Comparison of ENCODE assay signal across 9 cellular contexts in the genomic region with DNA sequence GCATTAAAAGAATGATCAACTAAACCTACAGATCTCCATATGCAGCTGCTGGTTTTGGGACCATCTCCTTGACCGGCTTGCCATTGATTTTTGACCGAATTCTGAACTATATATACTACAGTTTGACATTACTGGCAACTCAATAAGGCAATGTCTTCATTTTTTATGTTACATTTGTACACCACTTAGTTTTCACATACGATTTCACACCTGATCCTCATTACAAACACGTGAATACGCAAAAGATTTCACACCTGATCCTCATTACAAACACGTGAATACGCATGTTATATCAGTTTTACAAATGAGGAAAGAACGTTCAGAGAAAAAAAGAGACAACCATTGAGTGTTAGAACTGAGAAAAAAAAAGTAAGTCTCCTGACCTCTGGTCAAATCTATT. TPM values are rescaled to one million over a fixed set of nuclear protein-coding genes. Genes with fewer than 3 reads are reported as not detected.
DNase-seq lines count a peak whose midpoint lies in the region; ATAC-seq and TF ChIP-seq lines count a peak whose summit lies in the region.
"Had no signal": no experiment of that assay in that cellular context is flagged by ENCODE, and none has a peak within 500 bp of the region (broad histone marks: within the 10 kb centered on the region; RNA-seq: fewer than 3 reads in every experiment).

No MANE protein-coding gene starts in this region.

- DNase-seq in BE2C (no peak), adipocyte (ENCODE audit: low read depth) (no peak), head of caudate nucleus (no peak), SHP77 (lab: John Stamatoyannopoulos, UW) (no peak)
- DNase-seq: NCI-H524 had no signal

- H3K27me3 ChIP-seq in BE2C, result no peaks in the 10 kb centered on the region
- H3K27me3 ChIP-seq in adipocyte (replicated peaks; ENCODE audit: control insufficient read depth, insufficient read depth, low read length), result no peaks in the 10 kb centered on the region

- no peaks in the 10 kb centered on the region for H3K9me3 ChIP-seq in BE2C
- no peaks in the 10 kb centered on the region for H3K9me3 ChIP-seq in HEK293 (ENCODE audit: control insufficient read depth, insufficient read depth, low read depth, low read length)
- H3K9me3 ChIP-seq in adipocyte (ENCODE audit: control insufficient read depth, low read length), result no peaks in the 10 kb centered on the region
- H3K9me3 ChIP-seq in mesodermal cell (ENCODE audit: control insufficient read depth, low read length), result no peaks in the 10 kb centered on the region

- H3K27ac ChIP-seq in HEK293 (ENCODE audit: extremely low read depth, low read depth, low read length) (no peak overlapping the region), mesodermal cell (ENCODE audit: low read depth, low read length, severe bottlenecking) (no peak overlapping the region)

- ATAC-seq in HG03175 (IDR thresholded peaks at IDR 0.05; ENCODE audit: unreplicated experiment), result no peak
- no peak for ATAC-seq in HG03442 (IDR thresholded peaks at IDR 0.05; ENCODE audit: unreplicated experiment)

- intact Hi-C loops in head of caudate nucleus (cut with DNase I), result loop anchor here (5.0 to 10.0 kb wide), 6 partner anchors 97 to 763 kb away; a partner anchor contains a TSS

- CTCF ChIA-PET in HEK293 (lab: Yijun Ruan, JAX), result interaction anchor here (0.7 kb wide), 1 partner anchor 918 kb away, joined by 7 read pairs; no protein-coding TSS in a partner anchor

- POLR2A ChIA-PET in HEK293 (lab: Yijun Ruan, JAX), result no interaction called here

- WGBS in mesodermal cell (ENCODE audit: insufficient coverage in 2 of 2), 2 experiments, result 92 to 100% methylated on average over 3 to 4 of the region's 8 CpGs

- peak overlapping the region; percentile 89 for H3K9ac ChIP-seq in adipocyte (ENCODE audit: low read length)

- TF ChIP-seq CTCF in BE2C (IDR thresholded peaks at IDR 0.05; ENCODE audit: low read depth, low read length) (no peak), HEK293 (tag by site-specific recombination; IDR thresholded peaks at IDR 0.05) (no peak)

- H3K36me3 ChIP-seq in BE2C (no peaks in the 10 kb centered on the region; the same call in 1 of the 2 replicates), HEK293 (ENCODE audit: control insufficient read depth in 2 of 2, insufficient read depth in 1 of 2, low read length in 2 of 2) (peaks cover under 1 to 18% of the 10 kb centered on the region in 2 experiments; a peak in 1 of 3 replicates), adipocyte (ENCODE audit: control insufficient read depth, insufficient read depth, low read length, severe bottlenecking) (peaks cover under 1% of the 10 kb centered on the region), mesodermal cell (ENCODE audit: control insufficient read depth, insufficient read depth, low read length) (peaks cover 2% of the 10 kb centered on the region)

- H3K4me1 ChIP-seq in BE2C (no peaks in the 10 kb centered on the region; the same call in 1 of the 2 replicates), HEK293 (ENCODE audit: control insufficient read depth, insufficient read depth, low read length) (peaks cover 3% of the 10 kb centered on the region; the same call in 1 of the 2 replicates), adipocyte (ENCODE audit: control insufficient read depth, insufficient read depth, low read length) (peaks cover 22% of the 10 kb centered on the region), mesodermal cell (ENCODE audit: control insufficient read depth, insufficient read depth, low read length, poor library complexity, severe bottlenecking) (no peaks in the 10 kb centered on the region)

- H3K4me3 ChIP-seq in BE2C (ENCODE audit: low read depth, low read length) (peak overlapping the region; percentile 93), HEK293 (ENCODE audit: low read depth, low read length) (peak overlapping the region; percentile 91), adipocyte (ENCODE audit: low read length) (peak overlapping the region; percentile 93), mesodermal cell (ENCODE audit: extremely low read depth, insufficient read depth, low read length, poor library complexity, severe bottlenecking) (peak overlapping the region; percentile 86)

TF ChIP-seq in HEK293, 187 proteins besides CTCF, POLR2A, EP300 and RAD21 (continues in another document):
- no peak for TF ChIP-seq ZNF10 (tag by site-specific recombination; IDR thresholded peaks at IDR 0.05)
- TF ChIP-seq ZNF791 (tag by site-specific recombination; IDR thresholded peaks at IDR 0.05), result no peak
- TF ChIP-seq, protein P1, sequence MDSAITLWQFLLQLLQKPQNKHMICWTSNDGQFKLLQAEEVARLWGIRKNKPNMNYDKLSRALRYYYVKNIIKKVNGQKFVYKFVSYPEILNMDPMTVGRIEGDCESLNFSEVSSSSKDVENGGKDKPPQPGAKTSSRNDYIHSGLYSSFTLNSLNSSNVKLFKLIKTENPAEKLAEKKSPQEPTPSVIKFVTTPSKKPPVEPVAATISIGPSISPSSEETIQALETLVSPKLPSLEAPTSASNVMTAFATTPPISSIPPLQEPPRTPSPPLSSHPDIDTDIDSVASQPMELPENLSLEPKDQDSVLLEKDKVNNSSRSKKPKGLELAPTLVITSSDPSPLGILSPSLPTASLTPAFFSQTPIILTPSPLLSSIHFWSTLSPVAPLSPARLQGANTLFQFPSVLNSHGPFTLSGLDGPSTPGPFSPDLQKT (IDR thresholded peaks at IDR 0.05; ENCODE audit: borderline replicate concordance, low read depth, low read length), result no peak
- TF ChIP-seq ZNF157 (tag by site-specific recombination; IDR thresholded peaks at IDR 0.05), result no peak
- no peak for TF ChIP-seq KLF7 (tag by site-specific recombination; IDR thresholded peaks at IDR 0.05; ENCODE audit: borderline replicate concordance)
- TF ChIP-seq ZSCAN23 (tag by site-specific recombination; IDR thresholded peaks at IDR 0.05), result no peak
- TF ChIP-seq ZNF701 (tag by site-specific recombination; IDR thresholded peaks at IDR 0.05), result no peak
- TF ChIP-seq, protein P2, sequence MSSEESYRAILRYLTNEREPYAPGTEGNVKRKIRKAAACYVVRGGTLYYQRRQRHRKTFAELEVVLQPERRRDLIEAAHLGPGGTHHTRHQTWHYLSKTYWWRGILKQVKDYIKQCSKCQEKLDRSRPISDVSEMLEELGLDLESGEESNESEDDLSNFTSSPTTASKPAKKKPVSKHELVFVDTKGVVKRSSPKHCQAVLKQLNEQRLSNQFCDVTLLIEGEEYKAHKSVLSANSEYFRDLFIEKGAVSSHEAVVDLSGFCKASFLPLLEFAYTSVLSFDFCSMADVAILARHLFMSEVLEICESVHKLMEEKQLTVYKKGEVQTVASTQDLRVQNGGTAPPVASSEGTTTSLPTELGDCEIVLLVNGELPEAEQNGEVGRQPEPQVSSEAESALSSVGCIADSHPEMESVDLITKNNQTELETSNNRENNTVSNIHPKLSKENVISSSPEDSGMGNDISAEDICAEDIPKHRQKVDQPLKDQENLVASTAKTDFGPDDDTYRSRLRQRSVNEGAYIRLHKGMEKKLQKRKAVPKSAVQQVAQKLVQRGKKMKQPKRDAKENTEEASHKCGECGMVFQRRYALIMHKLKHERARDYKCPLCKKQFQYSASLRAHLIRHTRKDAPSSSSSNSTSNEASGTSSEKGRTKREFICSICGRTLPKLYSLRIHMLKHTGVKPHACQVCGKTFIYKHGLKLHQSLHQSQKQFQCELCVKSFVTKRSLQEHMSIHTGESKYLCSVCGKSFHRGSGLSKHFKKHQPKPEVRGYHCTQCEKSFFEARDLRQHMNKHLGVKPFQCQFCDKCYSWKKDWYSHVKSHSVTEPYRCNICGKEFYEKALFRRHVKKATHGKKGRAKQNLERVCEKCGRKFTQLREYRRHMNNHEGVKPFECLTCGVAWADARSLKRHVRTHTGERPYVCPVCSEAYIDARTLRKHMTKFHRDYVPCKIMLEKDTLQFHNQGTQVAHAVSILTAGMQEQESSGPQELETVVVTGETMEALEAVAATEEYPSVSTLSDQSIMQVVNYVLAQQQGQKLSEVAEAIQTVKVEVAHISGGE (tag by site-specific recombination; conservative IDR thresholded peaks at IDR 0.05; ENCODE audit: low read depth), result no peak
- no peak for TF ChIP-seq ZNF747 (tag by site-specific recombination; IDR thresholded peaks at IDR 0.05)
- TF ChIP-seq, protein P3, sequence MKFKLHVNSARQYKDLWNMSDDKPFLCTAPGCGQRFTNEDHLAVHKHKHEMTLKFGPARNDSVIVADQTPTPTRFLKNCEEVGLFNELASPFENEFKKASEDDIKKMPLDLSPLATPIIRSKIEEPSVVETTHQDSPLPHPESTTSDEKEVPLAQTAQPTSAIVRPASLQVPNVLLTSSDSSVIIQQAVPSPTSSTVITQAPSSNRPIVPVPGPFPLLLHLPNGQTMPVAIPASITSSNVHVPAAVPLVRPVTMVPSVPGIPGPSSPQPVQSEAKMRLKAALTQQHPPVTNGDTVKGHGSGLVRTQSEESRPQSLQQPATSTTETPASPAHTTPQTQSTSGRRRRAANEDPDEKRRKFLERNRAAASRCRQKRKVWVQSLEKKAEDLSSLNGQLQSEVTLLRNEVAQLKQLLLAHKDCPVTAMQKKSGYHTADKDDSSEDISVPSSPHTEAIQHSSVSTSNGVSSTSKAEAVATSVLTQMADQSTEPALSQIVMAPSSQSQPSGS (tag by site-specific recombination; IDR thresholded peaks at IDR 0.05; ENCODE audit: low read depth), result no peak
- TF ChIP-seq ZNF350 (tag by site-specific recombination; IDR thresholded peaks at IDR 0.05), result no peak

RNA-seq across cellular contexts. Expression of a gene that starts 1.1 kb away (rescaled TPM):
- polyA plus RNA-seq in BE2C (2012; ENCODE audit: insufficient read depth, insufficient read length, low read depth), result 3.3 TPM
- 5.9 TPM for polyA plus RNA-seq in mesodermal cell (2013, experiment 1 of 2)
- 7.0 TPM for polyA plus RNA-seq in mesodermal cell (2013, experiment 2 of 2)

RNA-seq across cellular contexts. Expression of a gene that starts 1.3 kb away (rescaled TPM):
- 23.9 TPM for polyA plus RNA-seq in BE2C (2012; ENCODE audit: insufficient read depth, insufficient read length, low read depth)
- polyA plus RNA-seq in mesodermal cell (2013, experiment 1 of 2), result 10.2 TPM
- polyA plus RNA-seq in mesodermal cell (2013, experiment 2 of 2), result 9.5 TPM

RNA-seq across cellular contexts. Expression of a gene that starts 46.4 kb away (rescaled TPM):
- 1.2 TPM for polyA plus RNA-seq in BE2C (2012; ENCODE audit: insufficient read depth, insufficient read length, low read depth)
- 1.9 TPM for polyA plus RNA-seq in mesodermal cell (2013, experiment 1 of 2)
- 1.8 TPM for polyA plus RNA-seq in mesodermal cell (2013, experiment 2 of 2)
